Comparison of ENCODE assay signal across 8 cellular contexts in the genomic region with DNA sequence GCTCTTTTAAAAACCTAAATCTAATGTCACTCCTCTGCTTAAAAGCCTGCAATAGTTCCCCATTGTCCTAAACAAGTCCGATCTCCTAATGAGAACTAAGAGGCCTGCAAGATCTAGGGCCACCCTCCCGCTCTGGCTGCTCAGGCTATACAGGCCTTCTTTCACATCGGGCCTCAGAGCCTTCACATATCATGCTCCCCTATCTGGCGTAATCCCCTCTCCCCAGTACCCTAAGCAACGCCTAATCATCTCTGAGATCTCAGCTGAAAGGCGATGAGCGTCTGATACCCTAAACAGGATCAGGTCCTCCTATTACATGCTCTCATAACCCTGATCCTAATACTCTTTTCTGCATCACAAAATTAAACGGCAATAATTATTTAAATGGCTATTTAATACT. TPM values are rescaled to one million over a fixed set of nuclear protein-coding genes. Genes with fewer than 3 reads are reported as not detected.
DNase-seq lines count a peak whose midpoint lies in the region; ATAC-seq, FAIRE-seq and TF ChIP-seq lines count a peak whose summit lies in the region.

No MANE protein-coding gene starts in this region.

- intact Hi-C loops in Right ventricle myocardium inferior (cut with DNase I) = loop anchor here (5.0 to 10.0 kb wide), 5 partner anchors 77 to 287 kb away; no protein-coding TSS in a partner anchor
- intact Hi-C loops in ascending aorta (cut with DNase I) = loop anchor here (5.0 kb wide), 3 partner anchors 77 to 342 kb away; a partner anchor contains a TSS
- intact Hi-C loops in right lobe of liver (cut with DNase I) = loop anchor here in 1 of 2 donors (10.0 kb wide), 1 partner anchor 50 kb away; no protein-coding TSS in a partner anchor
- intact Hi-C loops in upper lobe of right lung (cut with DNase I) = no loop called here

- no peaks in the 10 kb centered on the region for H3K27me3 ChIP-seq in cardiac muscle cell
- no peaks in the 10 kb centered on the region for H3K27me3 ChIP-seq in ascending aorta
- no peaks in the 10 kb centered on the region for H3K27me3 ChIP-seq in right lobe of liver
- H3K27me3 ChIP-seq in upper lobe of right lung = no peaks in the 10 kb centered on the region

- H3K27ac ChIP-seq in cardiac muscle cell (peak overlapping the region; percentile 99), ascending aorta (peak overlapping the region; percentile 6 to 83), right lobe of liver (peak overlapping the region in 1 of 3 donors; percentile 90), upper lobe of right lung (peak overlapping the region; percentile 91)

- DNase-seq in cardiac muscle cell (ENCODE audit: low read depth in 1 of 2, low spot score in 1 of 2) (peak; percentile 28 to 38), Right ventricle myocardium inferior (ENCODE audit: missing footprints) (no peak), ascending aorta (ENCODE audit: low spot score in 2 of 2) (no peak), right lobe of liver (no peak), upper lobe of right lung (no peak), urothelium cell line (ENCODE audit: low spot score) (no peak), mucosa of gallbladder (ENCODE audit: low spot score) (no peak)

- FAIRE-seq in urothelium cell line (lab: Jason Lieb, UNC) = no peak

- ATAC-seq in Right ventricle myocardium inferior (no peak), right lobe of liver (no peak), upper lobe of right lung (no peak), GM21367 (IDR thresholded peaks at IDR 0.05; ENCODE audit: unreplicated experiment) (no peak)

- TF ChIP-seq CTCF in cardiac muscle cell (IDR thresholded peaks at IDR 0.05; ENCODE audit: low read depth, low read length) (no peak), ascending aorta (IDR thresholded peaks at IDR 0.05) (no peak), right lobe of liver (IDR thresholded peaks at IDR 0.05) (no peak), upper lobe of right lung (IDR thresholded peaks at IDR 0.05) (no peak)

- H3K4me3 ChIP-seq in cardiac muscle cell = peak overlapping the region; percentile 94
- peak overlapping the region; percentile 97 to 99 for H3K4me3 ChIP-seq in ascending aorta
- peak overlapping the region; percentile 81 to 89 (median 87) for H3K4me3 ChIP-seq in right lobe of liver
- H3K4me3 ChIP-seq in upper lobe of right lung = peak overlapping the region; percentile 93

- H3K4me1 ChIP-seq in cardiac muscle cell (ENCODE audit: low read depth) (peaks cover 53% of the 10 kb centered on the region), ascending aorta (peaks cover 6 to 35% of the 10 kb centered on the region in 2 donors), right lobe of liver (peaks cover 0 to 45% (median 11%) of the 10 kb centered on the region in 4 donors), upper lobe of right lung (peaks cover 61% of the 10 kb centered on the region)

- WGBS in right lobe of liver (ENCODE audit: insufficient coverage, low coverage, low lambda C conversion rate, missing lambda C conversion rate) = 52% methylated on average over 8 of the region's 8 CpGs

- H3K36me3 ChIP-seq in cardiac muscle cell = no peaks in the 10 kb centered on the region
- H3K36me3 ChIP-seq in ascending aorta = no peaks in the 10 kb centered on the region
- H3K36me3 ChIP-seq in right lobe of liver = no peaks in the 10 kb centered on the region
- no peaks in the 10 kb centered on the region for H3K36me3 ChIP-seq in upper lobe of right lung

- TF ChIP-seq POLR2A in right lobe of liver (IDR thresholded peaks at IDR 0.05) = no peak

- H3K9me3 ChIP-seq in cardiac muscle cell (ENCODE audit: low read depth) = no peaks in the 10 kb centered on the region
- no peaks in the 10 kb centered on the region for H3K9me3 ChIP-seq in ascending aorta
- no peaks in the 10 kb centered on the region for H3K9me3 ChIP-seq in right lobe of liver
- no peaks in the 10 kb centered on the region for H3K9me3 ChIP-seq in upper lobe of right lung

RNA-seq across cellular contexts. Expression of a gene that starts 1.8 kb away (rescaled TPM):
- 43.5 and 56.7 TPM in 2 replicates for total RNA-seq in cardiac muscle cell
- 29.2 and 34.6 TPM in 2 replicates for polyA plus RNA-seq in cardiac muscle cell
- 32.3 TPM for total RNA-seq in Right ventricle myocardium inferior
- total RNA-seq in ascending aorta = 34.1 TPM
- total RNA-seq in right lobe of liver = 10 to 100 TPM; 14.5 to 24.8 (median 17.1) TPM
- total RNA-seq in upper lobe of right lung = 55.5 TPM
- total RNA-seq in mucosa of gallbladder = 69.2 TPM

Comparison
In these comparisons a context has a peak if more than half of its experiments do, and no peak if none do; other contexts are left out.
1. DNase-seq: peak in cardiac muscle cell (2 of 2); none in Right ventricle myocardium inferior (single experiment), ascending aorta (0 of 2), right lobe of liver (0 of 3), upper lobe of right lung (single experiment), urothelium cell line (single experiment) and mucosa of gallbladder (single experiment).
2. Peak in every context shown above with its lines, with median percentiles within 50 percentile points of each other: H3K4me3 ChIP-seq.